In genomic region chr20:41023549-41023948, GRCh38 we compare ENCODE assay signal across 1 cellular context.
TF ChIP-seq lines count a peak whose summit lies in the region.

No MANE protein-coding gene starts in this region.

TF ChIP-seq in K562, 482 proteins besides CTCF, POLR2A, EP300 and RAD21 (continues in another document):
- no peak for TF ChIP-seq BRD9 (IDR thresholded peaks at IDR 0.05; ENCODE audit: low read depth, partially characterized antibody)
- TF ChIP-seq KHSRP (IDR thresholded peaks at IDR 0.05), result no peak
- TF ChIP-seq ZNF239 (CRISPR knock-in tag; IDR thresholded peaks at IDR 0.05), result no peak
- TF ChIP-seq RFX5 (IDR thresholded peaks at IDR 0.05; ENCODE audit: low read depth, low read length), result no peak
- no peak for TF ChIP-seq ZBTB40 (IDR thresholded peaks at IDR 0.05)
- TF ChIP-seq ZBTB40 (CRISPR knock-in tag; IDR thresholded peaks at IDR 0.05), result no peak
- no peak for TF ChIP-seq MYC (IDR thresholded peaks at IDR 0.05; ENCODE audit: low read depth, low read length)
- no peak for TF ChIP-seq MYC (CRISPR knock-in tag; IDR thresholded peaks at IDR 0.05; ENCODE audit: borderline replicate concordance, low read depth)
- no peak for TF ChIP-seq SMAD4 (CRISPR knock-in tag; conservative IDR thresholded peaks at IDR 0.05)
- TF ChIP-seq SMAD2 (IDR thresholded peaks at IDR 0.05; ENCODE audit: low read depth, low read length), result no peak
- TF ChIP-seq NELFE (IDR thresholded peaks at IDR 0.05; ENCODE audit: insufficient read depth, insufficient read length), result no peak
- no peak for TF ChIP-seq CEBPB (tag; IDR thresholded peaks at IDR 0.05)
- TF ChIP-seq PCBP1 (IDR thresholded peaks at IDR 0.05; ENCODE audit: low read depth, low read length, poor library complexity, severe bottlenecking), result no peak
- no peak for TF ChIP-seq MTA1 (IDR thresholded peaks at IDR 0.05; ENCODE audit: borderline replicate concordance)
- TF ChIP-seq, protein P1, sequence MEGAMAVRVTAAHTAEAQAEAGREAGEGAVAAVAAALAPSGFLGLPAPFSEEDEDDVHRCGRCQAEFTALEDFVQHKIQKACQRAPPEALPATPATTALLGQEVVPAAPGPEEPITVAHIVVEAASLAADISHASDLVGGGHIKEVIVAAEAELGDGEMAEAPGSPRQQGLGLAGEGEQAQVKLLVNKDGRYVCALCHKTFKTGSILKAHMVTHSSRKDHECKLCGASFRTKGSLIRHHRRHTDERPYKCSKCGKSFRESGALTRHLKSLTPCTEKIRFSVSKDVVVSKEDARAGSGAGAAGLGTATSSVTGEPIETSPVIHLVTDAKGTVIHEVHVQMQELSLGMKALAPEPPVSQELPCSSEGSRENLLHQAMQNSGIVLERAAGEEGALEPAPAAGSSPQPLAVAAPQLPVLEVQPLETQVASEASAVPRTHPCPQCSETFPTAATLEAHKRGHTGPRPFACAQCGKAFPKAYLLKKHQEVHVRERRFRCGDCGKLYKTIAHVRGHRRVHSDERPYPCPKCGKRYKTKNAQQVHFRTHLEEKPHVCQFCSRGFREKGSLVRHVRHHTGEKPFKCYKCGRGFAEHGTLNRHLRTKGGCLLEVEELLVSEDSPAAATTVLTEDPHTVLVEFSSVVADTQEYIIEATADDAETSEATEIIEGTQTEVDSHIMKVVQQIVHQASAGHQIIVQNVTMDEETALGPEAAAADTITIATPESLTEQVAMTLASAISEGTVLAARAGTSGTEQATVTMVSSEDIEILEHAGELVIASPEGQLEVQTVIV (CRISPR knock-in tag; IDR thresholded peaks at IDR 0.05; ENCODE audit: borderline replicate concordance), result no peak
- TF ChIP-seq IRF1 (CRISPR knock-in tag; IDR thresholded peaks at IDR 0.05; ENCODE audit: borderline replicate concordance), result no peak
- TF ChIP-seq SMARCE1 (IDR thresholded peaks at IDR 0.05), result peak; percentile 34; the same call in 1 of the 2 replicates
- TF ChIP-seq, protein P2, sequence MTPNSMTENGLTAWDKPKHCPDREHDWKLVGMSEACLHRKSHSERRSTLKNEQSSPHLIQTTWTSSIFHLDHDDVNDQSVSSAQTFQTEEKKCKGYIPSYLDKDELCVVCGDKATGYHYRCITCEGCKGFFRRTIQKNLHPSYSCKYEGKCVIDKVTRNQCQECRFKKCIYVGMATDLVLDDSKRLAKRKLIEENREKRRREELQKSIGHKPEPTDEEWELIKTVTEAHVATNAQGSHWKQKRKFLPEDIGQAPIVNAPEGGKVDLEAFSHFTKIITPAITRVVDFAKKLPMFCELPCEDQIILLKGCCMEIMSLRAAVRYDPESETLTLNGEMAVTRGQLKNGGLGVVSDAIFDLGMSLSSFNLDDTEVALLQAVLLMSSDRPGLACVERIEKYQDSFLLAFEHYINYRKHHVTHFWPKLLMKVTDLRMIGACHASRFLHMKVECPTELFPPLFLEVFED (CRISPR knock-in tag; conservative IDR thresholded peaks at IDR 0.05), result no peak
- TF ChIP-seq ZNF830 (CRISPR knock-in tag; IDR thresholded peaks at IDR 0.05), result no peak
- peak; percentile 82 for TF ChIP-seq TEAD4 (IDR thresholded peaks at IDR 0.05; ENCODE audit: low read length)
- TF ChIP-seq TEAD4 (CRISPR knock-in tag; IDR thresholded peaks at IDR 0.05; ENCODE audit: borderline replicate concordance), result no peak
- no peak for TF ChIP-seq ZNF140 (CRISPR knock-in tag; IDR thresholded peaks at IDR 0.05)
- no peak for TF ChIP-seq SMC3 (conservative IDR thresholded peaks at IDR 0.05; ENCODE audit: insufficient read depth, low read depth, low read length)
- TF ChIP-seq ETV1 (tag; conservative IDR thresholded peaks at IDR 0.05; ENCODE audit: low read depth), result no peak
- TF ChIP-seq NUFIP1 (IDR thresholded peaks at IDR 0.05; ENCODE audit: partially characterized antibody), result no peak
- TF ChIP-seq ZNF197 (CRISPR knock-in tag; IDR thresholded peaks at IDR 0.05; ENCODE audit: low read depth), result no peak
- TF ChIP-seq, protein P3, sequence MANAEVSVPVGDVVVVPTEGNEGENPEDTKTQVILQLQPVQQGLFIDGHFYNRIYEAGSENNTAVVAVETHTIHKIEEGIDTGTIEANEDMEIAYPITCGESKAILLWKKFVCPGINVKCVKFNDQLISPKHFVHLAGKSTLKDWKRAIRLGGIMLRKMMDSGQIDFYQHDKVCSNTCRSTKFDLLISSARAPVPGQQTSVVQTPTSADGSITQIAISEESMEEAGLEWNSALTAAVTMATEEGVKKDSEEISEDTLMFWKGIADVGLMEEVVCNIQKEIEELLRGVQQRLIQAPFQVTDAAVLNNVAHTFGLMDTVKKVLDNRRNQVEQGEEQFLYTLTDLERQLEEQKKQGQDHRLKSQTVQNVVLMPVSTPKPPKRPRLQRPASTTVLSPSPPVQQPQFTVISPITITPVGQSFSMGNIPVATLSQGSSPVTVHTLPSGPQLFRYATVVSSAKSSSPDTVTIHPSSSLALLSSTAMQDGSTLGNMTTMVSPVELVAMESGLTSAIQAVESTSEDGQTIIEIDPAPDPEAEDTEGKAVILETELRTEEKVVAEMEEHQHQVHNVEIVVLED (CRISPR knock-in tag; IDR thresholded peaks at IDR 0.05), result no peak
- TF ChIP-seq, protein P4, sequence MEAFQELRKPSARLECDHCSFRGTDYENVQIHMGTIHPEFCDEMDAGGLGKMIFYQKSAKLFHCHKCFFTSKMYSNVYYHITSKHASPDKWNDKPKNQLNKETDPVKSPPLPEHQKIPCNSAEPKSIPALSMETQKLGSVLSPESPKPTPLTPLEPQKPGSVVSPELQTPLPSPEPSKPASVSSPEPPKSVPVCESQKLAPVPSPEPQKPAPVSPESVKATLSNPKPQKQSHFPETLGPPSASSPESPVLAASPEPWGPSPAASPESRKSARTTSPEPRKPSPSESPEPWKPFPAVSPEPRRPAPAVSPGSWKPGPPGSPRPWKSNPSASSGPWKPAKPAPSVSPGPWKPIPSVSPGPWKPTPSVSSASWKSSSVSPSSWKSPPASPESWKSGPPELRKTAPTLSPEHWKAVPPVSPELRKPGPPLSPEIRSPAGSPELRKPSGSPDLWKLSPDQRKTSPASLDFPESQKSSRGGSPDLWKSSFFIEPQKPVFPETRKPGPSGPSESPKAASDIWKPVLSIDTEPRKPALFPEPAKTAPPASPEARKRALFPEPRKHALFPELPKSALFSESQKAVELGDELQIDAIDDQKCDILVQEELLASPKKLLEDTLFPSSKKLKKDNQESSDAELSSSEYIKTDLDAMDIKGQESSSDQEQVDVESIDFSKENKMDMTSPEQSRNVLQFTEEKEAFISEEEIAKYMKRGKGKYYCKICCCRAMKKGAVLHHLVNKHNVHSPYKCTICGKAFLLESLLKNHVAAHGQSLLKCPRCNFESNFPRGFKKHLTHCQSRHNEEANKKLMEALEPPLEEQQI (IDR thresholded peaks at IDR 0.05), result no peak
- 0 out of 2 replicates have a peak, but pooled peaks have one; percentile 27 for TF ChIP-seq POLR2AphosphoS5 (IDR thresholded peaks at IDR 0.05; ENCODE audit: control insufficient read depth, insufficient read depth, low read depth, low read length)
- TF ChIP-seq TCF3 (CRISPR knock-in tag; IDR thresholded peaks at IDR 0.05), result peak; percentile 79
- TF ChIP-seq ZNF586 (CRISPR knock-in tag; conservative IDR thresholded peaks at IDR 0.05), result no peak
- TF ChIP-seq, protein P5, sequence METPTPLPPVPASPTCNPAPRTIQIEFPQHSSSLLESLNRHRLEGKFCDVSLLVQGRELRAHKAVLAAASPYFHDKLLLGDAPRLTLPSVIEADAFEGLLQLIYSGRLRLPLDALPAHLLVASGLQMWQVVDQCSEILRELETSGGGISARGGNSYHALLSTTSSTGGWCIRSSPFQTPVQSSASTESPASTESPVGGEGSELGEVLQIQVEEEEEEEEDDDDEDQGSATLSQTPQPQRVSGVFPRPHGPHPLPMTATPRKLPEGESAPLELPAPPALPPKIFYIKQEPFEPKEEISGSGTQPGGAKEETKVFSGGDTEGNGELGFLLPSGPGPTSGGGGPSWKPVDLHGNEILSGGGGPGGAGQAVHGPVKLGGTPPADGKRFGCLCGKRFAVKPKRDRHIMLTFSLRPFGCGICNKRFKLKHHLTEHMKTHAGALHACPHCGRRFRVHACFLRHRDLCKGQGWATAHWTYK (CRISPR knock-in tag; IDR thresholded peaks at IDR 0.05), result no peak
- TF ChIP-seq, protein P6, sequence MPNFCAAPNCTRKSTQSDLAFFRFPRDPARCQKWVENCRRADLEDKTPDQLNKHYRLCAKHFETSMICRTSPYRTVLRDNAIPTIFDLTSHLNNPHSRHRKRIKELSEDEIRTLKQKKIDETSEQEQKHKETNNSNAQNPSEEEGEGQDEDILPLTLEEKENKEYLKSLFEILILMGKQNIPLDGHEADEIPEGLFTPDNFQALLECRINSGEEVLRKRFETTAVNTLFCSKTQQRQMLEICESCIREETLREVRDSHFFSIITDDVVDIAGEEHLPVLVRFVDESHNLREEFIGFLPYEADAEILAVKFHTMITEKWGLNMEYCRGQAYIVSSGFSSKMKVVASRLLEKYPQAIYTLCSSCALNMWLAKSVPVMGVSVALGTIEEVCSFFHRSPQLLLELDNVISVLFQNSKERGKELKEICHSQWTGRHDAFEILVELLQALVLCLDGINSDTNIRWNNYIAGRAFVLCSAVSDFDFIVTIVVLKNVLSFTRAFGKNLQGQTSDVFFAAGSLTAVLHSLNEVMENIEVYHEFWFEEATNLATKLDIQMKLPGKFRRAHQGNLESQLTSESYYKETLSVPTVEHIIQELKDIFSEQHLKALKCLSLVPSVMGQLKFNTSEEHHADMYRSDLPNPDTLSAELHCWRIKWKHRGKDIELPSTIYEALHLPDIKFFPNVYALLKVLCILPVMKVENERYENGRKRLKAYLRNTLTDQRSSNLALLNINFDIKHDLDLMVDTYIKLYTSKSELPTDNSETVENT (CRISPR knock-in tag; IDR thresholded peaks at IDR 0.05), result no peak
